In the genomic region with DNA sequence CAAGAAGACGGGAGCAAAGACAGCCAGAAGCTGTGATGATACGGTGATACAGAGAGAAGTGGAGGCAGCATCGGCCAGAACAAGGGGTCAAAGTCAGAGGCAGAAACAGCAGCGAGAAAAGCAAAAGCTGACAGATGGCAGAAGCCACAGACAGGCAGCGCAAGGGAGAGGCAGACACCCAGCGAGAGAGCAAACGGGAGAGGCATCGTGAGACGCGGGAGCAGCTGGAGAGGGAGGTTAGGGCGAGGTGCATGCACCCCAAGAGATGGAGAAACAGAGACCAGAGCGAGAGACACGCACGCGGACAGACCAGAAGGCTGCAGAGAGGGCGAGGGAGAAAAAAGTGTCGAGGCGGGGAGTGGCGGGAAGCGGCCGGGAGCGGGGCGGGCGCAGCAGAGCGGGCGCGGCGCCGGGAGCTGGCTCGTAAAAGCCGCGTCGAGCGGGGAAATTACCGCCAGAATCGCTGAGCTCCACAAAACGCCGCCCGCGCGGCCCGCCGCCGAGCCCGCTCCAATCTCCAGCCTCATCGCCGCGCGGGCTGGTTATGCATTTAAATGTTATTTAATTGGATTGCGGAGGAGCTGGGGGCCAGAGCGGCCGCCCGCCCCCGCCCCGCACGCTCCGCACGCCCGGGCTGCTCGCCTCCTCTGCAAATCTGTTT, we compare ENCODE assay signal across 8 cellular contexts. TPM values are rescaled to one million over a fixed set of nuclear protein-coding genes. Genes with fewer than 3 reads are reported as not detected.
DNase-seq lines count a peak whose midpoint lies in the region; ATAC-seq and TF ChIP-seq lines count a peak whose summit lies in the region.

No MANE protein-coding gene starts in this region.

- WGBS in upper lobe of left lung, 2 donors, result 4 to 6% methylated on average over 23 to 37 of the region's 60 CpGs

- peak in 2 of 3 donors; percentile 9 to 17 for DNase-seq in CD4-positive, CD25-positive, alpha-beta regulatory T cell
- DNase-seq in T-helper 2 cell treated with Interferon-gamma antibody and Interleukin-4, amounts not matched to agents 5 μg/mL and 100 μg/mL, for 36 hours (ENCODE audit: low spot score), result peak; percentile 30
- DNase-seq in effector memory CD4-positive, alpha-beta T cell, result no peak
- peak; percentile 42 to 64 for DNase-seq in mesothelial cell of epicardium (ENCODE audit: low spot score in 2 of 2, unreplicated experiment in 2 of 2)
- peak in 1 of 2 donors; percentile 91 for DNase-seq in upper lobe of left lung
- DNase-seq in NCI-H226, result no peak

- peak overlapping the region; percentile 26; the same call in 1 of the 2 replicates for H3K9ac ChIP-seq in KMS-11

- H3K4me3 Mint-ChIP-seq in CD4-positive, CD25-positive, alpha-beta regulatory T cell, result no peak overlapping the region
- no peak overlapping the region for H3K4me3 Mint-ChIP-seq in T-helper 2 cell treated with Interferon-gamma antibody and Interleukin-4, amounts not matched to agents 5 μg/mL and 100 μg/mL, for 36 hours
- no peak overlapping the region for H3K4me3 Mint-ChIP-seq in mesothelial cell of epicardium

- H3K4me1 ChIP-seq in CD4-positive, CD25-positive, alpha-beta regulatory T cell (ENCODE audit: control insufficient read depth, insufficient read depth, low read length, poor library complexity, severe bottlenecking), result peaks cover 11% of the 10 kb centered on the region
- H3K4me1 ChIP-seq in KMS-11 (ENCODE audit: low read depth, poor library complexity, severe bottlenecking), result peaks cover 11% of the 10 kb centered on the region
- H3K4me1 ChIP-seq in effector memory CD4-positive, alpha-beta T cell (ENCODE audit: control insufficient read depth, insufficient read depth, low read length, poor library complexity, severe bottlenecking), result peaks cover 6% of the 10 kb centered on the region
- peaks cover 8 to 18% (median 13%) of the 10 kb centered on the region in 4 donors for H3K4me1 ChIP-seq in upper lobe of left lung

- no peaks in the 10 kb centered on the region for H3K9me3 Mint-ChIP-seq in CD4-positive, CD25-positive, alpha-beta regulatory T cell
- no peaks in the 10 kb centered on the region for H3K9me3 Mint-ChIP-seq in T-helper 2 cell treated with Interferon-gamma antibody and Interleukin-4, amounts not matched to agents 5 μg/mL and 100 μg/mL, for 36 hours
- no peaks in the 10 kb centered on the region for H3K9me3 Mint-ChIP-seq in mesothelial cell of epicardium

- H3K4me2 ChIP-seq in KMS-11, result peak overlapping the region; percentile 82

- no peaks in the 10 kb centered on the region for H3K36me3 ChIP-seq in CD4-positive, CD25-positive, alpha-beta regulatory T cell (ENCODE audit: control insufficient read depth, insufficient read depth, low read length)
- H3K36me3 ChIP-seq in KMS-11 (ENCODE audit: insufficient read depth) (no peaks in the 10 kb centered on the region), upper lobe of left lung (no peaks in the 10 kb centered on the region)
- H3K36me3 ChIP-seq in effector memory CD4-positive, alpha-beta T cell (ENCODE audit: control insufficient read depth, insufficient read depth, low read length), result no peaks in the 10 kb centered on the region

- no peak for TF ChIP-seq CTCF in KMS-11 (conservative IDR thresholded peaks at IDR 0.05; ENCODE audit: low read depth, low read length)
- no peak for TF ChIP-seq CTCF in mesothelial cell of epicardium (IDR thresholded peaks at IDR 0.05; ENCODE audit: unreplicated experiment)
- no peak for TF ChIP-seq CTCF in upper lobe of left lung (IDR thresholded peaks at IDR 0.05)

- H3K27me3 ChIP-seq in CD4-positive, CD25-positive, alpha-beta regulatory T cell (ENCODE audit: control insufficient read depth, insufficient read depth, low read length), result peaks cover 35% of the 10 kb centered on the region
- H3K27me3 ChIP-seq in KMS-11 (ENCODE audit: insufficient read depth, low read depth), result peaks cover 42% of the 10 kb centered on the region
- peaks cover 28% of the 10 kb centered on the region for H3K27me3 ChIP-seq in effector memory CD4-positive, alpha-beta T cell (replicated peaks; ENCODE audit: control insufficient read depth, insufficient read depth, low read length, poor library complexity, severe bottlenecking)
- peaks cover 0 to 19% (median 7%) of the 10 kb centered on the region in 4 donors for H3K27me3 ChIP-seq in upper lobe of left lung

- no peaks in the 10 kb centered on the region for H3K9me3 ChIP-seq in CD4-positive, CD25-positive, alpha-beta regulatory T cell (ENCODE audit: control insufficient read depth in 2 of 2, low read length in 2 of 2)
- H3K9me3 ChIP-seq in effector memory CD4-positive, alpha-beta T cell (ENCODE audit: control insufficient read depth, low read length), result no peaks in the 10 kb centered on the region
- H3K9me3 ChIP-seq in upper lobe of left lung, result no peaks in the 10 kb centered on the region

- H4K20me1 ChIP-seq in KMS-11 (ENCODE audit: insufficient read depth), result no peaks in the 10 kb centered on the region

- no peak for TF ChIP-seq POLR2A in upper lobe of left lung (IDR thresholded peaks at IDR 0.05)

- peak overlapping the region; percentile 9 for H3K4me3 ChIP-seq in CD4-positive, CD25-positive, alpha-beta regulatory T cell (ENCODE audit: low read depth, low read length)
- H3K4me3 ChIP-seq in KMS-11 (IDR thresholded peaks at IDR 0.05; ENCODE audit: insufficient read depth, low read depth, low read length) (peak overlapping the region; percentile 72), upper lobe of left lung (peak overlapping the region in 3 of 4 donors; percentile 26 to 43 (median 36))
- H3K4me3 ChIP-seq in effector memory CD4-positive, alpha-beta T cell (ENCODE audit: insufficient read depth, low read depth, low read length, poor library complexity, severe bottlenecking), result peak overlapping the region; percentile 36

- ATAC-seq in CD4-positive, CD25-positive, alpha-beta regulatory T cell (ENCODE audit: low read depth in 2 of 2), result no peak
- ATAC-seq in upper lobe of left lung (ENCODE audit: low FRiP score in 2 of 2) (peak in 1 of 2 donors; percentile 88), HG02870 (IDR thresholded peaks at IDR 0.05; ENCODE audit: unreplicated experiment) (no peak)

- H3K27ac ChIP-seq in CD4-positive, CD25-positive, alpha-beta regulatory T cell (ENCODE audit: insufficient read depth, low read length, poor library complexity, severe bottlenecking), result no peak overlapping the region
- H3K27ac ChIP-seq in KMS-11 (no peak overlapping the region), upper lobe of left lung (no peak overlapping the region)
- no peak overlapping the region for H3K27ac ChIP-seq in effector memory CD4-positive, alpha-beta T cell (ENCODE audit: insufficient read depth, low read length, poor library complexity, severe bottlenecking)

- peak overlapping the region; percentile 92 for H2AFZ ChIP-seq in KMS-11 (ENCODE audit: low read depth)

- peaks cover 9% of the 10 kb centered on the region for H3K27me3 Mint-ChIP-seq in CD4-positive, CD25-positive, alpha-beta regulatory T cell
- H3K27me3 Mint-ChIP-seq in T-helper 2 cell treated with Interferon-gamma antibody and Interleukin-4, amounts not matched to agents 5 μg/mL and 100 μg/mL, for 36 hours (ENCODE audit: low read depth), result no peaks in the 10 kb centered on the region
- peaks cover 10% of the 10 kb centered on the region for H3K27me3 Mint-ChIP-seq in mesothelial cell of epicardium (ENCODE audit: low read depth)

- H3K79me2 ChIP-seq in KMS-11 (ENCODE audit: insufficient read depth, low read depth), result no peaks in the 10 kb centered on the region

- no peaks in the 10 kb centered on the region for H3K36me3 Mint-ChIP-seq in CD4-positive, CD25-positive, alpha-beta regulatory T cell
- H3K36me3 Mint-ChIP-seq in T-helper 2 cell treated with Interferon-gamma antibody and Interleukin-4, amounts not matched to agents 5 μg/mL and 100 μg/mL, for 36 hours (ENCODE audit: low read depth), result no peaks in the 10 kb centered on the region
- no peaks in the 10 kb centered on the region for H3K36me3 Mint-ChIP-seq in mesothelial cell of epicardium

- no peak for TF ChIP-seq EP300 in upper lobe of left lung (IDR thresholded peaks at IDR 0.05)

- H3K4me1 Mint-ChIP-seq in CD4-positive, CD25-positive, alpha-beta regulatory T cell, result peaks cover 0 to 9% (median 5%) of the 10 kb centered on the region in 4 donors
- H3K4me1 Mint-ChIP-seq in T-helper 2 cell treated with Interferon-gamma antibody and Interleukin-4, amounts not matched to agents 5 μg/mL and 100 μg/mL, for 36 hours (ENCODE audit: low read depth), result peaks cover 7% of the 10 kb centered on the region
- peaks cover 10% of the 10 kb centered on the region for H3K4me1 Mint-ChIP-seq in mesothelial cell of epicardium

- no peak overlapping the region for H3K27ac Mint-ChIP-seq in CD4-positive, CD25-positive, alpha-beta regulatory T cell
- H3K27ac Mint-ChIP-seq in T-helper 2 cell treated with Interferon-gamma antibody and Interleukin-4, amounts not matched to agents 5 μg/mL and 100 μg/mL, for 36 hours, result no peak overlapping the region
- H3K27ac Mint-ChIP-seq in mesothelial cell of epicardium, result no peak overlapping the region

RNA-seq across cellular contexts. Expression of a gene that starts 15.6 kb away (rescaled TPM):
- 13.0 TPM for total RNA-seq in CD4-positive, CD25-positive, alpha-beta regulatory T cell
- 10 to 100 TPM; 24.5 to 38.1 (median 30.7) TPM for polyA plus RNA-seq in CD4-positive, CD25-positive, alpha-beta regulatory T cell
- total RNA-seq in mesothelial cell of epicardium, result 39.5 to 47.1 TPM (median 46.1 TPM) in 3 replicates
- total RNA-seq in upper lobe of left lung, result 10 to 100 TPM; 19.8 to 54.5 (median 28.6) TPM

Comparison
In these comparisons a context has a peak if more than half of its experiments do, and no peak if none do; other contexts are left out.
1. DNase-seq: peak in CD4-positive, CD25-positive, alpha-beta regulatory T cell (2 of 3), T-helper 2 cell treated with Interferon-gamma antibody and Interleukin-4, amounts not matched to agents 5 μg/mL and 100 μg/mL, for 36 hours (single experiment) and mesothelial cell of epicardium (2 of 2); none in effector memory CD4-positive, alpha-beta T cell (0 of 3) and NCI-H226 (single experiment).
2. H3K4me3 ChIP-seq: peak in every context shown above with its lines; median percentile 72 in KMS-11; 36 in effector memory CD4-positive, alpha-beta T cell; 36 in upper lobe of left lung; 9 in CD4-positive, CD25-positive, alpha-beta regulatory T cell.